In the genomic region with DNA sequence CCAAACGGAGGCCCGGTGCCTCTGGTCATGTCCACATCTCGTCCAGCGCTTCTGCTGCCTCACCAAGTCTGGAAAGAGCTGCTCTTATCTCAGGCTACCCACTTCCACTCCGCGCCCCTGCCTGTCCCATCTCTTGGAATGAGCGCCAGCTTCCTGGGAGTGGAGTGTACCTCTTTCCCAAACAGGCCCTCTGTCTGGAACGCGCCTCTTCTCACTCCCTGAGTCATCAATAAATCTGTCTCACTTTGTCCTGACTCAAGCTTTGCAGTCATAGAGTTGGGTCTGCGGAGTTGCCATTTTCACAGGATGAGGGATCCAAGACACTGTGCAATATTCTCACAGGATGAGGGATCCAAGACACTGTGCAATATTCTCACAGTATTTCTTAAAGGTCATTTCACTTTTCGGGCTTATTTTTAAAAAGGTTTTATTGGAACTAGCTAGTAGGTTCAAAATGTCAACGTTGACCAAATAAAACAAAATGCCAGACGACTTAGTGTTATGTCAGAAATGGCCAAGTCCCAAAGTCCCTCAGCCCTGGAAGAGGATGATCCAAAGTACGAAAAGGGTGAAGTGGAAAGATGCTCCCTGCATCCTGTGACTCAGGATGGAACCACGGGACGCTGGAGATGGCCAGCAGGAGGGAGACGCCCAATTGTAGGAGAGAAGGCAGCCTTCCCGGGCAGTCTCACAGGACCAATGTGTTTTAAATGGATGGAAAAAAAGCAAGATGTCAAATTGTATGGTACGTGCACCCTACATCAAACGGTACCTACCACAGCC, we compare ENCODE assay signal across 12 cellular contexts.
DNase-seq lines count a peak whose midpoint lies in the region; ATAC-seq, FAIRE-seq and TF ChIP-seq lines count a peak whose summit lies in the region.
"Had no signal": no experiment of that assay in that cellular context is flagged by ENCODE, and none has a peak within 500 bp of the region (broad histone marks: within the 10 kb centered on the region; RNA-seq: fewer than 3 reads in every experiment).

No MANE protein-coding gene starts in this region.

- no peak for TF ChIP-seq CTCF in brain microvascular endothelial cell (IDR thresholded peaks at IDR 0.05; ENCODE audit: low read depth, low read length, missing control alignments)

- DNase-seq in A172 (ENCODE audit: low spot score) (peak; percentile 87), H54 (ENCODE audit: insufficient read length, low spot score) (peak; percentile 52), brain microvascular endothelial cell (peak; percentile 75), myocyte (ENCODE audit: low read depth) (peak; percentile 25), HK-2 (ENCODE audit: unreplicated experiment) (no peak), NCI-H446 treated with DMSO at 0.1 percent for 48 hours (lab: John Stamatoyannopoulos, UW) (no peak), middle frontal gyrus (ENCODE audit: extremely low spot score, low spot score) (no peak)
- DNase-seq: activated CD4-positive, CD25-positive, alpha-beta regulatory T cell; activated gamma-delta T cell treated with Interleukin-2 at 50 U/mL for 16 hours; NCI-H1694 had no signal

- peak overlapping the region; percentile 69 for H3K27ac ChIP-seq in brain microvascular endothelial cell
- H3K27ac ChIP-seq: neural progenitor cell had no signal

- H3K4me3 ChIP-seq in brain microvascular endothelial cell (ENCODE audit: low read depth, low read length), result no peak overlapping the region
- H3K4me3 ChIP-seq: neural progenitor cell had no signal

- no peak for TF ChIP-seq POLR2A in H54 (IDR thresholded peaks at IDR 0.05; ENCODE audit: low read depth, low read length)

- no peak for ATAC-seq in GM21526 (IDR thresholded peaks at IDR 0.05; ENCODE audit: low FRiP score, unreplicated experiment)

- no peaks in the 10 kb centered on the region for H3K27me3 ChIP-seq in brain microvascular endothelial cell (replicated peaks)
- H3K27me3 ChIP-seq: neural progenitor cell had no signal

- H3K36me3 ChIP-seq in brain microvascular endothelial cell (replicated peaks), result peaks cover 11% of the 10 kb centered on the region
- H3K36me3 ChIP-seq: neural progenitor cell had no signal

- in situ Hi-C loops in brain microvascular endothelial cell (cut with HindIII; ENCODE audit: low pct_ligation_motif_present, low sequenced_read_pairs), result no loop called here

- FAIRE-seq in H54 (lab: Jason Lieb, UNC), result no peak

Comparison
In these comparisons a context has a peak if more than half of its experiments do, and no peak if none do; other contexts are left out.
1. DNase-seq: peak in A172 (single experiment), H54 (single experiment), brain microvascular endothelial cell (single experiment) and myocyte (single experiment); none in HK-2 (single experiment), NCI-H446 treated with DMSO at 0.1 percent for 48 hours (single experiment) and middle frontal gyrus (single experiment).